In genomic region chr7:103547451-103548284, GRCh38 we compare ENCODE assay signal across 19 cellular contexts.
"Had no signal": no experiment of that assay in that cellular context is flagged by ENCODE, and none has a peak within 500 bp of the region (broad histone marks: within the 10 kb centered on the region; RNA-seq: fewer than 3 reads in every experiment).

No MANE protein-coding gene starts in this region.

- H3K36me3 ChIP-seq: left ventricle myocardium inferior, right atrium auricular region, suprapubic skin had no signal

- DNase-seq: activated CD4-positive, CD25-positive, alpha-beta regulatory T cell treated with anti-CD3 and anti-CD28 coated beads, Interleukin-2, amount 50 U/mL, for 72 hours; activated naive CD4-positive, alpha-beta T cell treated with Interleukin-2 at 50 U/mL for 16 hours; activated T-cell treated with anti-CD3 and anti-CD28 coated beads for 4 hours; anterior cingulate cortex; effector CD8-positive, alpha-beta T cell; foreskin keratinocyte; left ventricle myocardium inferior; natural killer cell; stimulated activated CD4-positive, alpha-beta T cell treated with anti-CD3 and anti-CD28 coated beads, Interleukin-15, amount 100 ng/mL, for 24 hours; stimulated activated CD4-positive, alpha-beta T cell treated with anti-CD3 and anti-CD28 coated beads, Interleukin-4, amount 100 ng/mL, for 1 hour; stimulated activated naive CD4-positive, alpha-beta T cell treated with Interleukin-2 at 50 U/mL for 16 hours; T-helper 9 cell had no signal

- H3K9me3 Mint-ChIP-seq: activated T-helper 17 cell treated with anti-CD3 and anti-CD28 coated beads, Interleukin-2, amount 50 U/mL, for 72 hours; memory B cell; natural killer cell; type B pancreatic cell had no signal

- H3K4me1 Mint-ChIP-seq: activated T-helper 17 cell treated with anti-CD3 and anti-CD28 coated beads, Interleukin-2, amount 50 U/mL, for 72 hours; memory B cell; natural killer cell had no signal

- H3K4me1 ChIP-seq: foreskin keratinocyte, left ventricle myocardium inferior, right atrium auricular region, suprapubic skin had no signal

- H3K27ac Mint-ChIP-seq: activated T-helper 17 cell treated with anti-CD3 and anti-CD28 coated beads, Interleukin-2, amount 50 U/mL, for 72 hours; memory B cell; natural killer cell; type B pancreatic cell had no signal

- H3K27me3 Mint-ChIP-seq: type B pancreatic cell had no signal

- H3K4me3 ChIP-seq: left ventricle myocardium inferior, right atrium auricular region, skin epidermis, suprapubic skin had no signal

- ATAC-seq: activated T-helper 17 cell treated with anti-CD3 and anti-CD28 coated beads, Interleukin-2, amount 50 U/mL, for 72 hours; foreskin keratinocyte; natural killer cell had no signal

- H3K4me3 Mint-ChIP-seq: activated T-helper 17 cell treated with anti-CD3 and anti-CD28 coated beads, Interleukin-2, amount 50 U/mL, for 72 hours; memory B cell; natural killer cell; type B pancreatic cell had no signal

- H3K9me3 ChIP-seq: left ventricle myocardium inferior, right atrium auricular region, suprapubic skin had no signal

- H3K27me3 ChIP-seq: foreskin keratinocyte, right atrium auricular region, suprapubic skin had no signal

- H3K27ac ChIP-seq: foreskin keratinocyte, left ventricle myocardium inferior, right atrium auricular region, skin epidermis, suprapubic skin had no signal

- H3K36me3 Mint-ChIP-seq: memory B cell, natural killer cell, type B pancreatic cell had no signal

- FAIRE-seq: endothelial cell of umbilical vein had no signal
